ENCODE assay signal across 8 cellular contexts in genomic region chr2:121810959-121811853, GRCh38. TPM values are rescaled to one million over a fixed set of nuclear protein-coding genes. Genes with fewer than 3 reads are reported as not detected.
A peak's percentile ranks its signal among the peaks of the same experiment; 100 is the strongest.
DNase-seq lines count a peak whose midpoint lies in the region; ATAC-seq and TF ChIP-seq lines count a peak whose summit lies in the region.

No MANE protein-coding gene starts in this region.

- intact Hi-C loops in activated CD8-positive, alpha-beta T cell treated with anti-CD3 and anti-CD28 coated beads for 36 hours (cut with micrococcal nuclease), result no loop called here

- no peaks in the 10 kb centered on the region for H3K9me3 ChIP-seq in cardiac muscle cell (ENCODE audit: low read depth)

- H3K9me3 Mint-ChIP-seq in activated CD8-positive, alpha-beta T cell treated with anti-CD3 and anti-CD28 coated beads for 36 hours, result no peaks in the 10 kb centered on the region

- H3K4me3 Mint-ChIP-seq in activated CD8-positive, alpha-beta T cell treated with anti-CD3 and anti-CD28 coated beads for 36 hours, result no peak overlapping the region

- no peaks in the 10 kb centered on the region for H3K4me1 ChIP-seq in cardiac muscle cell (ENCODE audit: low read depth)

- POLR2A ChIA-PET in activated CD8-positive, alpha-beta T cell treated with anti-CD3 and anti-CD28 coated beads for 36 hours (lab: Charles Lee), result no interaction called here

- no peaks in the 10 kb centered on the region for H3K27me3 ChIP-seq in cardiac muscle cell

- H3K27ac ChIP-seq in cardiac muscle cell, result no peak overlapping the region

- no peaks in the 10 kb centered on the region for H3K4me1 Mint-ChIP-seq in activated CD8-positive, alpha-beta T cell treated with anti-CD3 and anti-CD28 coated beads for 36 hours (ENCODE audit: low read depth)

- TF ChIP-seq CTCF in activated CD8-positive, alpha-beta T cell treated with anti-CD3 and anti-CD28 coated beads for 36 hours (IDR thresholded peaks at IDR 0.05), result peak; percentile 61
- peak; percentile 64 for TF ChIP-seq CTCF in cardiac muscle cell (IDR thresholded peaks at IDR 0.05; ENCODE audit: low read depth, low read length)

- no peaks in the 10 kb centered on the region for H3K36me3 Mint-ChIP-seq in activated CD8-positive, alpha-beta T cell treated with anti-CD3 and anti-CD28 coated beads for 36 hours (ENCODE audit: low read depth)

- H3K27me3 Mint-ChIP-seq in activated CD8-positive, alpha-beta T cell treated with anti-CD3 and anti-CD28 coated beads for 36 hours, result peaks cover 4% of the 10 kb centered on the region

- peak; percentile 80 for ATAC-seq in GM18861 (IDR thresholded peaks at IDR 0.05; ENCODE audit: unreplicated experiment)
- peak; percentile 88 for ATAC-seq in HG03139 (IDR thresholded peaks at IDR 0.05; ENCODE audit: unreplicated experiment)
- peak; percentile 61 for ATAC-seq in activated CD8-positive, alpha-beta T cell treated with anti-CD3 and anti-CD28 coated beads for 36 hours

- no peaks in the 10 kb centered on the region for H3K36me3 ChIP-seq in cardiac muscle cell

- DNase-seq in COLO829 (ENCODE audit: low spot score) (peak; percentile 81), NCI-H2107 treated with DMSO at 0.1 percent for 48 hours (lab: John Stamatoyannopoulos, UW; ENCODE audit: unreplicated experiment) (peak; percentile 45), cardiac muscle cell (ENCODE audit: low read depth in 1 of 2, low spot score in 1 of 2) (peak; percentile 81 to 87), retina (peak; percentile 86), GM19238 (ENCODE audit: insufficient read length, low spot score) (no peak)
- peak; percentile 18 for DNase-seq in activated CD8-positive, alpha-beta T cell treated with anti-CD3 and anti-CD28 coated beads for 36 hours

- CTCF ChIA-PET in activated CD8-positive, alpha-beta T cell treated with anti-CD3 and anti-CD28 coated beads for 36 hours (lab: Charles Lee), result interaction anchor here (0.6 to 2.1 kb wide), 11 partner anchors 8 to 640 kb away, joined by 3 to 15 read pairs (median 4); no protein-coding TSS in a partner anchor

- H3K4me3 ChIP-seq in cardiac muscle cell, result no peak overlapping the region

- no peak overlapping the region for H3K27ac Mint-ChIP-seq in activated CD8-positive, alpha-beta T cell treated with anti-CD3 and anti-CD28 coated beads for 36 hours

RNA-seq across cellular contexts. Expression of gene TSN, which starts 55.8 kb away (rescaled TPM):
- 10 to 100 TPM; 55.9 to 58.1 TPM for total RNA-seq in activated CD8-positive, alpha-beta T cell treated with anti-CD3 and anti-CD28 coated beads for 36 hours
- total RNA-seq in cardiac muscle cell, result 27.0 and 32.1 TPM in 2 replicates
- polyA plus RNA-seq in cardiac muscle cell, result 57.3 and 59.4 TPM in 2 replicates
